1 cellular context compared by ENCODE assay signal in genomic region chr15:26842391-26842790, GRCh38.
TF ChIP-seq lines count a peak whose summit lies in the region.

No MANE protein-coding gene starts in this region.

TF ChIP-seq in GM23338, 12 proteins besides CTCF, POLR2A, EP300 and RAD21:
- TF ChIP-seq POLR2AphosphoS5 (IDR thresholded peaks at IDR 0.05; ENCODE audit: low read depth) (no peak), NANOG (IDR thresholded peaks at IDR 0.05; ENCODE audit: borderline replicate concordance) (no peak), EZH2phosphoT487 (IDR thresholded peaks at IDR 0.05; ENCODE audit: unreplicated experiment) (no peak), ETS1 (IDR thresholded peaks at IDR 0.05) (no peak), JUNB (IDR thresholded peaks at IDR 0.05; ENCODE audit: unreplicated experiment) (no peak), ZNF462 (CRISPR knock-in tag; IDR thresholded peaks at IDR 0.05) (no peak), EZH2 (IDR thresholded peaks at IDR 0.05; ENCODE audit: low read depth, unreplicated experiment) (no peak), REST (IDR thresholded peaks at IDR 0.05; ENCODE audit: unreplicated experiment) (no peak), ZNF331 (CRISPR knock-in tag; IDR thresholded peaks at IDR 0.05; ENCODE audit: low read depth) (no peak), ZNF114 (CRISPR knock-in tag; IDR thresholded peaks at IDR 0.05) (no peak), STAT1 (IDR thresholded peaks at IDR 0.05; ENCODE audit: unreplicated experiment) (no peak), CREB1 (CRISPR knock-in tag; IDR thresholded peaks at IDR 0.05; ENCODE audit: low read depth) (no peak)
